21 cellular contexts compared by ENCODE assay signal in genomic region chr3:29141197-29141911, GRCh38.
A peak's percentile ranks its signal among the peaks of the same experiment; 100 is the strongest.
DNase-seq lines count a peak whose midpoint lies in the region; ATAC-seq and TF ChIP-seq lines count a peak whose summit lies in the region.
"Had no signal": no experiment of that assay in that cellular context is flagged by ENCODE, and none has a peak within 500 bp of the region (broad histone marks: within the 10 kb centered on the region; RNA-seq: fewer than 3 reads in every experiment).

No MANE protein-coding gene starts in this region.

- TF ChIP-seq POLR2A in heart left ventricle (IDR thresholded peaks at IDR 0.05) (no peak), vagina (IDR thresholded peaks at IDR 0.05) (no peak)

- H3K36me3 ChIP-seq in heart left ventricle: no peaks in the 10 kb centered on the region
- H3K36me3 ChIP-seq in fibroblast of lung (ENCODE audit: control insufficient read depth, insufficient read depth, low read length): no peaks in the 10 kb centered on the region
- H3K36me3 ChIP-seq in trophoblast cell (ENCODE audit: control insufficient read depth in 1 of 2, insufficient read depth in 2 of 2, low read length in 2 of 2): no peaks in the 10 kb centered on the region
- H3K36me3 ChIP-seq in vagina: no peaks in the 10 kb centered on the region
- H3K36me3 ChIP-seq: prostate gland had no signal

- no peaks in the 10 kb centered on the region for H4K20me1 ChIP-seq in fibroblast of lung (ENCODE audit: control insufficient read depth, extremely low read depth, insufficient read depth, low read length)

- H3K79me2 ChIP-seq in fibroblast of lung (ENCODE audit: control insufficient read depth, insufficient read depth, low read length) (no peaks in the 10 kb centered on the region), trophoblast cell (ENCODE audit: control insufficient read depth, insufficient read depth, low read length, poor library complexity) (no peaks in the 10 kb centered on the region)

- H3K4me2 ChIP-seq in fibroblast of lung (ENCODE audit: extremely low read depth, insufficient read depth, low read length) (peak overlapping the region; percentile 98), trophoblast cell (ENCODE audit: low read length) (no peak overlapping the region)
- H3K4me2 ChIP-seq: A549, GM23338 had no signal

- H3K9me3 ChIP-seq in heart left ventricle: no peaks in the 10 kb centered on the region
- no peaks in the 10 kb centered on the region for H3K9me3 ChIP-seq in fibroblast of lung (ENCODE audit: control insufficient read depth, insufficient read depth, low read depth, low read length)
- H3K9me3 ChIP-seq in trophoblast cell (ENCODE audit: insufficient read depth, low read depth, low read length): no peaks in the 10 kb centered on the region
- no peaks in the 10 kb centered on the region for H3K9me3 ChIP-seq in vagina
- H3K9me3 ChIP-seq: A549, Caco-2, prostate gland had no signal

- no peak overlapping the region for H2BK12ac ChIP-seq in trophoblast cell (ENCODE audit: low read length)

- H3K79me1 ChIP-seq in trophoblast cell (ENCODE audit: low read length): peaks cover 4% of the 10 kb centered on the region

- H4K12ac ChIP-seq in trophoblast cell (ENCODE audit: low read depth, low read length): no peak overlapping the region

- H2AK5ac ChIP-seq in trophoblast cell (ENCODE audit: low read length): no peak overlapping the region

- H3K4ac ChIP-seq in trophoblast cell (ENCODE audit: low read depth, low read length): no peak overlapping the region

- intact Hi-C loops in heart left ventricle (cut with DNase I) (loop anchor here in 8 of 10 donors (5.0 to 10.0 kb wide), 6 partner anchors 133 to 626 kb away; no protein-coding TSS in a partner anchor), cardiac septum (cut with DNase I) (loop anchor here (5.0 kb wide), 2 partner anchors 136 to 1606 kb away; no protein-coding TSS in a partner anchor), vagina (cut with DNase I) (no loop called here)

- H4K8ac ChIP-seq in trophoblast cell (ENCODE audit: low read depth, low read length): no peak overlapping the region

- 49 to 65% (median 58%) methylated on average over 4 of the region's 4 CpGs for WGBS in heart left ventricle, 4 donors
- no CpG with 5 or more reads among the region's 4 CpGs for WGBS in trophoblast cell (ENCODE audit: extremely low coverage, insufficient coverage, insufficient read length)

- no peak for DNase-seq in heart left ventricle
- no peak for DNase-seq in cardiac septum (ENCODE audit: low spot score)
- DNase-seq in fibroblast of lung (ENCODE audit: low read depth in 2 of 2): peak; percentile 9 to 23
- DNase-seq in trophoblast cell: peak in 1 of 2 donors; percentile 18
- no peak for DNase-seq in vagina (ENCODE audit: extremely low spot score in 2 of 2)
- DNase-seq in DMS 273 treated with DMSO at 0.1 percent for 48 hours (lab: John Stamatoyannopoulos, UW): no peak
- DNase-seq in GM19238 (ENCODE audit: insufficient read length, low spot score): no peak
- DNase-seq: activated CD4-positive, alpha-beta T cell treated with anti-CD3 and anti-CD28 coated beads, Interleukin-2, amount 50 U/mL, for 1 hour; activated T-cell treated with anti-CD3 and anti-CD28 coated beads, Interleukin-2, amount 50 U/mL, for 72 hours; amniotic stem cell; KBM-7; NCI-H146; NCI-H524 treated with DMSO at 0.1 percent for 48 hours; stimulated activated CD4-positive, alpha-beta T cell treated with anti-CD3 and anti-CD28 coated beads, Interleukin-4, amount 100 ng/mL, for 24 hours had no signal

- no peak for TF ChIP-seq CTCF in heart left ventricle (IDR thresholded peaks at IDR 0.05)
- TF ChIP-seq CTCF in fibroblast of lung (conservative IDR thresholded peaks at IDR 0.05 in 1 of 2, IDR thresholded peaks at IDR 0.05 in 1 of 2; ENCODE audit: low read depth in 1 of 2, low read length in 2 of 2): no peak
- TF ChIP-seq CTCF in vagina (IDR thresholded peaks at IDR 0.05): no peak

- H3K9ac ChIP-seq in fibroblast of lung (ENCODE audit: insufficient read depth, low read length): no peak overlapping the region
- H3K9ac ChIP-seq in trophoblast cell (ENCODE audit: low read length): no peak overlapping the region

- H3K4me1 ChIP-seq in heart left ventricle (peaks cover 0 to 33% (median 6%) of the 10 kb centered on the region in 12 donors), fibroblast of lung (ENCODE audit: control insufficient read depth, extremely low read depth, insufficient read depth, low read length) (peaks cover 13% of the 10 kb centered on the region), trophoblast cell (ENCODE audit: control insufficient read depth in 1 of 2, insufficient read depth in 2 of 2, low read length in 2 of 2) (peaks cover 3 to 6% of the 10 kb centered on the region in 2 experiments), vagina (peaks cover 15% of the 10 kb centered on the region)
- H3K4me1 ChIP-seq: A549, prostate gland had no signal

- H2BK5ac ChIP-seq in trophoblast cell (ENCODE audit: low read depth, low read length, poor library complexity): peak overlapping the region; percentile 75

- H3K18ac ChIP-seq in trophoblast cell (ENCODE audit: low read length): no peak overlapping the region

- peak overlapping the region; percentile 83 for H2BK120ac ChIP-seq in trophoblast cell (ENCODE audit: insufficient read depth, low read length, poor library complexity)

- H3K27me3 ChIP-seq in heart left ventricle (no peaks in the 10 kb centered on the region), fibroblast of lung (ENCODE audit: control insufficient read depth, insufficient read depth, low read length) (no peaks in the 10 kb centered on the region), trophoblast cell (ENCODE audit: insufficient read depth, low read length) (no peaks in the 10 kb centered on the region), vagina (no peaks in the 10 kb centered on the region)

- H4K91ac ChIP-seq in trophoblast cell (ENCODE audit: low read depth, low read length): peak overlapping the region; percentile 30

- H2AFZ ChIP-seq in fibroblast of lung (ENCODE audit: low read length) (peak overlapping the region; percentile 49), trophoblast cell (ENCODE audit: insufficient read depth, low read length, poor library complexity) (no peak overlapping the region)
- H2AFZ ChIP-seq: GM23338 had no signal

- no peak for ATAC-seq in heart left ventricle
- no peak for ATAC-seq in HG02973 (IDR thresholded peaks at IDR 0.05; ENCODE audit: unreplicated experiment)
- ATAC-seq: A549; activated T-cell treated with anti-CD3 and anti-CD28 coated beads, Interleukin-2, amount 50 U/mL, for 72 hours; GM23338; stimulated activated effector memory CD8-positive, alpha-beta T cell treated with anti-CD3 and anti-CD28 coated beads, Interleukin-12 subunit alpha, Interleukin-12 subunit beta, amount 100 ng/mL, for 72 hours had no signal

- no peak overlapping the region for H3K14ac ChIP-seq in trophoblast cell (ENCODE audit: low read length)

- H3K27ac ChIP-seq in heart left ventricle (peak overlapping the region in 7 of 12 donors; percentile 25 to 66 (median 51)), fibroblast of lung (ENCODE audit: insufficient read depth, low read length) (peak overlapping the region; percentile 13), trophoblast cell (ENCODE audit: low read depth, low read length) (peak overlapping the region; percentile 81), vagina (peak overlapping the region; percentile 22)
- H3K27ac ChIP-seq: A549, prostate gland, RWPE1 had no signal

- H3K4me3 ChIP-seq in heart left ventricle: no peak overlapping the region
- peak overlapping the region in 1 of 4 experiments; percentile 12 for H3K4me3 ChIP-seq in fibroblast of lung (replicated peaks in 1 of 4; ENCODE audit: control extremely low read depth in 1 of 4, insufficient read depth in 1 of 4, low read depth in 3 of 4, low read length in 4 of 4)
- H3K4me3 ChIP-seq in trophoblast cell (ENCODE audit: low read depth, low read length): no peak overlapping the region
- no peak overlapping the region for H3K4me3 ChIP-seq in vagina
- H3K4me3 ChIP-seq: A549, GM23338, prostate gland had no signal

- no peak overlapping the region for H3K23ac ChIP-seq in trophoblast cell (ENCODE audit: low read length)

Comparison
In these comparisons a context has a peak if more than half of its experiments do, and no peak if none do; other contexts are left out.
1. DNase-seq: peak in fibroblast of lung (2 of 2); none in heart left ventricle (0 of 5), cardiac septum (single experiment), vagina (0 of 2), DMS 273 treated with DMSO at 0.1 percent for 48 hours (single experiment) and GM19238 (single experiment).
2. H3K27ac ChIP-seq: peak in every context shown above with its lines; median percentile 81 in trophoblast cell; 51 in heart left ventricle; 22 in vagina; 13 in fibroblast of lung.